In genomic region chr6:105136433-105137350, GRCh38 we compare ENCODE assay signal across 1 cellular context.
TF ChIP-seq lines count a peak whose summit lies in the region.

No MANE protein-coding gene starts in this region.

TF ChIP-seq in HepG2, 621 proteins besides CTCF, POLR2A, EP300 and RAD21 (continued from another document and continues in another):
- TF ChIP-seq CEBPZ (IDR thresholded peaks at IDR 0.05; ENCODE audit: low read length) (no peak), KDM5B (CRISPR knock-in tag; IDR thresholded peaks at IDR 0.05; ENCODE audit: borderline replicate concordance) (peak; percentile 37; the same call in 1 of the 2 replicates), ZNF574 (CRISPR knock-in tag; IDR thresholded peaks at IDR 0.05) (no peak), SSRP1 (CRISPR knock-in tag; IDR thresholded peaks at IDR 0.05) (no peak), TFDP1 (CRISPR knock-in tag; IDR thresholded peaks at IDR 0.05; ENCODE audit: borderline replicate concordance) (peak; percentile 59; the same call in 1 of the 2 replicates), REPIN1 (CRISPR knock-in tag; IDR thresholded peaks at IDR 0.05; ENCODE audit: borderline replicate concordance, low read depth) (no peak), ZNF441 (CRISPR knock-in tag; IDR thresholded peaks at IDR 0.05; ENCODE audit: borderline replicate concordance) (peak; percentile 87), U2AF2 (IDR thresholded peaks at IDR 0.05; ENCODE audit: low read depth, low read length) (no peak), UBTF (CRISPR knock-in tag; IDR thresholded peaks at IDR 0.05) (peak; percentile 55; the same call in 1 of the 2 replicates), ZNF777 (CRISPR knock-in tag; IDR thresholded peaks at IDR 0.05) (peak; percentile 99), MAX (IDR thresholded peaks at IDR 0.05) (peak; percentile 35; the same call in 1 of the 2 replicates), YEATS4 (CRISPR knock-in tag; IDR thresholded peaks at IDR 0.05; ENCODE audit: borderline replicate concordance) (no peak), THAP11 (CRISPR knock-in tag; IDR thresholded peaks at IDR 0.05) (no peak), ZBTB7A (CRISPR knock-in tag; IDR thresholded peaks at IDR 0.05) (peak; percentile 30; the same call in 1 of the 2 replicates), ZNF737 (CRISPR knock-in tag; IDR thresholded peaks at IDR 0.05; ENCODE audit: borderline replicate concordance) (no peak), AFF4 (CRISPR knock-in tag; IDR thresholded peaks at IDR 0.05) (no peak), ZNF687 (CRISPR knock-in tag; IDR thresholded peaks at IDR 0.05) (peak; percentile 80), BORCS8-MEF2B (CRISPR knock-in tag; IDR thresholded peaks at IDR 0.05) (peak; percentile 56; the same call in 1 of the 2 replicates), SMYD3 (CRISPR knock-in tag; IDR thresholded peaks at IDR 0.05) (no peak), SALL1 (CRISPR knock-in tag; IDR thresholded peaks at IDR 0.05) (peak; percentile 26; the same call in 1 of the 2 replicates), SYNCRIP (IDR thresholded peaks at IDR 0.05; ENCODE audit: insufficient read depth, low read depth, low read length) (no peak), NFKB2 (CRISPR knock-in tag; IDR thresholded peaks at IDR 0.05; ENCODE audit: borderline replicate concordance) (no peak), ZNF639 (CRISPR knock-in tag; conservative IDR thresholded peaks at IDR 0.05) (no peak), ZNF800 (CRISPR knock-in tag; IDR thresholded peaks at IDR 0.05) (peak; percentile 53), POLR2AphosphoS5 (IDR thresholded peaks at IDR 0.05; ENCODE audit: low read depth, low read length) (no peak), TFAP4 (IDR thresholded peaks at IDR 0.05; ENCODE audit: borderline replicate concordance, low read depth) (0 out of 2 replicates have a peak, but pooled peaks have one; percentile 8), HDAC6 (IDR thresholded peaks at IDR 0.05; ENCODE audit: low read depth, low read length) (no peak), ZNF562 (CRISPR knock-in tag; IDR thresholded peaks at IDR 0.05; ENCODE audit: borderline replicate concordance) (no peak), ZNF274 (CRISPR knock-in tag; IDR thresholded peaks at IDR 0.05) (no peak), SATB2 (CRISPR knock-in tag; IDR thresholded peaks at IDR 0.05) (no peak), ZNF740 (CRISPR knock-in tag; IDR thresholded peaks at IDR 0.05) (no peak)
